1 cellular context compared by ENCODE assay signal in genomic region chr11:75813622-75814039, GRCh38.
TF ChIP-seq lines count a peak whose summit lies in the region.

No MANE protein-coding gene starts in this region.

TF ChIP-seq in K562, 482 proteins besides CTCF, POLR2A, EP300 and RAD21 (continued from another document):
- TF ChIP-seq GTF3C2 (IDR thresholded peaks at IDR 0.05; ENCODE audit: borderline replicate concordance, extremely low read depth, insufficient read length) (peak; percentile 54), ETV5 (CRISPR knock-in tag; IDR thresholded peaks at IDR 0.05; ENCODE audit: low read depth) (no peak), CCNT2 (IDR thresholded peaks at IDR 0.05; ENCODE audit: borderline replicate concordance, extremely low read depth, insufficient read length, low read depth, low read length) (no peak), AFF4 (CRISPR knock-in tag; IDR thresholded peaks at IDR 0.05) (no peak), ZNF395 (CRISPR knock-in tag; IDR thresholded peaks at IDR 0.05) (no peak), BRF2 (IDR thresholded peaks at IDR 0.05; ENCODE audit: borderline replicate concordance, insufficient read depth, insufficient read length) (no peak), HNRNPK (IDR thresholded peaks at IDR 0.05; ENCODE audit: low read depth, low read length, poor library complexity, severe bottlenecking) (no peak), BACH1 (tag; IDR thresholded peaks at IDR 0.05) (no peak), RCOR1 (IDR thresholded peaks at IDR 0.05; ENCODE audit: borderline replicate concordance in 1 of 2, low read depth in 2 of 2, low read length in 2 of 2) (peak in 1 of 2 experiments; percentile 74; a peak in 2 of 4 replicates), CTBP1 (IDR thresholded peaks at IDR 0.05; ENCODE audit: borderline replicate concordance) (0 out of 2 replicates have a peak, but pooled peaks have one; percentile 33), RAD51 (IDR thresholded peaks at IDR 0.05; ENCODE audit: borderline replicate concordance, low read depth) (no peak), KDM1A (IDR thresholded peaks at IDR 0.05) (peak in 1 of 2 experiments; percentile 42; a peak in 2 of 4 replicates), C11orf30 (IDR thresholded peaks at IDR 0.05; ENCODE audit: low read depth) (peak; percentile 31; the same call in 1 of the 2 replicates), TEAD4 (IDR thresholded peaks at IDR 0.05; ENCODE audit: low read length) (no peak), TEAD4 (CRISPR knock-in tag; IDR thresholded peaks at IDR 0.05; ENCODE audit: borderline replicate concordance) (no peak), TEAD1 (CRISPR knock-in tag; IDR thresholded peaks at IDR 0.05) (no peak), ZNF592 (IDR thresholded peaks at IDR 0.05) (no peak), LCOR (CRISPR knock-in tag; IDR thresholded peaks at IDR 0.05) (0 out of 2 replicates have a peak, but pooled peaks have one; percentile 9), CGGBP1 (CRISPR knock-in tag; IDR thresholded peaks at IDR 0.05) (no peak), GATA2 (CRISPR knock-in tag; IDR thresholded peaks at IDR 0.05) (peak; percentile 72), RBM25 (IDR thresholded peaks at IDR 0.05; ENCODE audit: low read depth, low read length, severe bottlenecking) (peak; percentile 95), SRSF1 (IDR thresholded peaks at IDR 0.05; ENCODE audit: low read depth, low read length) (no peak), MAFG (tag; conservative IDR thresholded peaks at IDR 0.05) (no peak), CHD2 (IDR thresholded peaks at IDR 0.05; ENCODE audit: low read depth, low read length) (no peak), BRD9 (IDR thresholded peaks at IDR 0.05; ENCODE audit: low read depth, partially characterized antibody) (no peak), ZNF696 (CRISPR knock-in tag; conservative IDR thresholded peaks at IDR 0.05) (no peak), ZNF212 (CRISPR knock-in tag; IDR thresholded peaks at IDR 0.05) (no peak), ARID2 (IDR thresholded peaks at IDR 0.05) (no peak), HMG20B (CRISPR knock-in tag; IDR thresholded peaks at IDR 0.05) (no peak), FOXP4 (CRISPR knock-in tag; IDR thresholded peaks at IDR 0.05; ENCODE audit: borderline replicate concordance) (no peak), GABPA (tag; conservative IDR thresholded peaks at IDR 0.05; ENCODE audit: low read depth) (no peak), PPARD (CRISPR knock-in tag; IDR thresholded peaks at IDR 0.05) (no peak), NFYB (IDR thresholded peaks at IDR 0.05; ENCODE audit: extremely low read depth, insufficient read length) (no peak), ZNF175 (CRISPR knock-in tag; IDR thresholded peaks at IDR 0.05; ENCODE audit: low read depth) (no peak), PYGO2 (tag; IDR thresholded peaks at IDR 0.05) (no peak), PTTG1 (tag; IDR thresholded peaks at IDR 0.05; ENCODE audit: low read depth) (no peak), NCOA6 (IDR thresholded peaks at IDR 0.05) (no peak), ZBTB33 (CRISPR knock-in tag; IDR thresholded peaks at IDR 0.05) (no peak), ZNF512 (tag; IDR thresholded peaks at IDR 0.05) (no peak), XRCC5 (IDR thresholded peaks at IDR 0.05; ENCODE audit: low read depth, low read length) (no peak), SRF (CRISPR knock-in tag; IDR thresholded peaks at IDR 0.05) (no peak)
TF ChIP-seq in K562: peak in this region for 31.
